8 cellular contexts compared by ENCODE assay signal in genomic region chr19:47095707-47096704, GRCh38. TPM values are rescaled to one million over a fixed set of nuclear protein-coding genes. Genes with fewer than 3 reads are reported as not detected.
A peak's percentile ranks its signal among the peaks of the same experiment; 100 is the strongest.
DNase-seq lines count a peak whose midpoint lies in the region; ATAC-seq and TF ChIP-seq lines count a peak whose summit lies in the region.

No MANE protein-coding gene starts in this region.

- H3K4me3 Mint-ChIP-seq in activated T-helper 2 cell treated with anti-CD3 and anti-CD28 coated beads, Interferon-gamma antibody, Interleukin-2, Interleukin-4, amounts not matched to agents 10 μg/mL and 5 μg/mL and 100 μg/mL, durations not matched to agents 14 hours and 24 hours and 36 hours (ENCODE audit: low read depth) = peak overlapping the region; percentile 95
- peak overlapping the region; percentile 73 to 95 for H3K4me3 Mint-ChIP-seq in stimulated activated naive CD8-positive, alpha-beta T cell treated with anti-CD3 and anti-CD28 coated beads, Interleukin-15, amount 100 ng/mL, for 72 hours

- peaks cover 0 to 63% of the 10 kb centered on the region in 2 donors for H3K4me1 ChIP-seq in right atrium auricular region

- peak overlapping the region; percentile 100 for H3K27ac Mint-ChIP-seq in activated T-helper 2 cell treated with anti-CD3 and anti-CD28 coated beads, Interferon-gamma antibody, Interleukin-2, Interleukin-4, amounts not matched to agents 10 μg/mL and 5 μg/mL and 100 μg/mL, durations not matched to agents 14 hours and 24 hours and 36 hours
- peak overlapping the region; percentile 98 to 99 for H3K27ac Mint-ChIP-seq in stimulated activated naive CD8-positive, alpha-beta T cell treated with anti-CD3 and anti-CD28 coated beads, Interleukin-15, amount 100 ng/mL, for 72 hours

- no peak for ATAC-seq in stimulated activated naive CD8-positive, alpha-beta T cell treated with anti-CD3 and anti-CD28 coated beads, Interleukin-15, amount 100 ng/mL, for 72 hours
- no peak for ATAC-seq in activated CD4-positive, CD25-positive, alpha-beta regulatory T cell treated with anti-CD3 and anti-CD28 coated beads, Interleukin-2, amount 50 U/mL, for 24 hours

- no peaks in the 10 kb centered on the region for H3K9me3 ChIP-seq in right atrium auricular region

- no peak for TF ChIP-seq CTCF in right atrium auricular region (IDR thresholded peaks at IDR 0.05)

- peaks cover 59% of the 10 kb centered on the region for H3K36me3 Mint-ChIP-seq in activated T-helper 2 cell treated with anti-CD3 and anti-CD28 coated beads, Interferon-gamma antibody, Interleukin-2, Interleukin-4, amounts not matched to agents 10 μg/mL and 5 μg/mL and 100 μg/mL, durations not matched to agents 14 hours and 24 hours and 36 hours (ENCODE audit: low read depth)

- intact Hi-C loops in activated T-helper 2 cell treated with anti-CD3 and anti-CD28 coated beads, Interferon-gamma antibody, Interleukin-2, Interleukin-4, amounts not matched to agents 10 μg/mL and 5 μg/mL and 100 μg/mL, durations not matched to agents 14 hours and 24 hours and 36 hours (cut with micrococcal nuclease) = loop anchor here (1.0 to 5.0 kb wide), 3 partner anchors 13 to 146 kb away; no protein-coding TSS in a partner anchor

- no peaks in the 10 kb centered on the region for H3K9me3 Mint-ChIP-seq in activated T-helper 2 cell treated with anti-CD3 and anti-CD28 coated beads, Interferon-gamma antibody, Interleukin-2, Interleukin-4, amounts not matched to agents 10 μg/mL and 5 μg/mL and 100 μg/mL, durations not matched to agents 14 hours and 24 hours and 36 hours
- H3K9me3 Mint-ChIP-seq in stimulated activated naive CD8-positive, alpha-beta T cell treated with anti-CD3 and anti-CD28 coated beads, Interleukin-15, amount 100 ng/mL, for 72 hours = no peaks in the 10 kb centered on the region

- no peak; the same call in 1 of the 2 replicates for TF ChIP-seq RAD21 in Ishikawa (IDR thresholded peaks at IDR 0.05; ENCODE audit: low read depth)

- DNase-seq in activated T-helper 2 cell treated with anti-CD3 and anti-CD28 coated beads, Interferon-gamma antibody, Interleukin-2, Interleukin-4, amounts not matched to agents 10 μg/mL and 5 μg/mL and 100 μg/mL, durations not matched to agents 14 hours and 24 hours and 36 hours (ENCODE audit: low spot score) = no peak
- peak; percentile 66 for DNase-seq in right atrium auricular region (ENCODE audit: low spot score)
- no peak for DNase-seq in stimulated activated naive CD8-positive, alpha-beta T cell treated with anti-CD3 and anti-CD28 coated beads, Interleukin-15, amount 100 ng/mL, for 72 hours
- DNase-seq in AG08395 (ENCODE audit: low spot score) = no peak
- DNase-seq in effector CD8-positive, alpha-beta T cell (lab: John Stamatoyannopoulos, UW) = no peak
- no peak for DNase-seq in NCI-H748 (lab: John Stamatoyannopoulos, UW; ENCODE audit: unreplicated experiment)

- H3K4me1 Mint-ChIP-seq in activated T-helper 2 cell treated with anti-CD3 and anti-CD28 coated beads, Interferon-gamma antibody, Interleukin-2, Interleukin-4, amounts not matched to agents 10 μg/mL and 5 μg/mL and 100 μg/mL, durations not matched to agents 14 hours and 24 hours and 36 hours (ENCODE audit: low read depth) = peaks cover 61% of the 10 kb centered on the region
- H3K4me1 Mint-ChIP-seq in stimulated activated naive CD8-positive, alpha-beta T cell treated with anti-CD3 and anti-CD28 coated beads, Interleukin-15, amount 100 ng/mL, for 72 hours = peaks cover 79% of the 10 kb centered on the region

- peaks cover 31% of the 10 kb centered on the region for H3K36me3 ChIP-seq in right atrium auricular region

- no peak overlapping the region for H3K4me3 ChIP-seq in right atrium auricular region

- H3K27ac ChIP-seq in right atrium auricular region = peak overlapping the region; percentile 82

- no peaks in the 10 kb centered on the region for H3K27me3 Mint-ChIP-seq in activated T-helper 2 cell treated with anti-CD3 and anti-CD28 coated beads, Interferon-gamma antibody, Interleukin-2, Interleukin-4, amounts not matched to agents 10 μg/mL and 5 μg/mL and 100 μg/mL, durations not matched to agents 14 hours and 24 hours and 36 hours (ENCODE audit: low read depth)
- no peaks in the 10 kb centered on the region for H3K27me3 Mint-ChIP-seq in stimulated activated naive CD8-positive, alpha-beta T cell treated with anti-CD3 and anti-CD28 coated beads, Interleukin-15, amount 100 ng/mL, for 72 hours

- peak; percentile 85 for TF ChIP-seq EP300 in Ishikawa (IDR thresholded peaks at IDR 0.05; ENCODE audit: borderline replicate concordance)

- H3K27me3 ChIP-seq in right atrium auricular region = no peaks in the 10 kb centered on the region

TF ChIP-seq in Ishikawa, 13 proteins besides CTCF, POLR2A, EP300 and RAD21:
- TF ChIP-seq TCF12 (IDR thresholded peaks at IDR 0.05; ENCODE audit: low read depth) (peak; percentile 88), REST (IDR thresholded peaks at IDR 0.05; ENCODE audit: low read depth) (no peak), YY1 (IDR thresholded peaks at IDR 0.05; ENCODE audit: low read depth) (no peak), TAF1 (IDR thresholded peaks at IDR 0.05; ENCODE audit: low read depth) (0 out of 2 replicates have a peak, but pooled peaks have one; percentile 19), NFIC (IDR thresholded peaks at IDR 0.05) (peak; percentile 96), FOXM1 (IDR thresholded peaks at IDR 0.05; ENCODE audit: borderline replicate concordance, low read depth) (peak; percentile 57; the same call in 1 of the 2 replicates), TEAD4 (IDR thresholded peaks at IDR 0.05) (peak; percentile 45; the same call in 1 of the 2 replicates), CEBPB (IDR thresholded peaks at IDR 0.05) (peak; percentile 26; the same call in 1 of the 2 replicates), EGR1 (IDR thresholded peaks at IDR 0.05) (peak; percentile 64), ZBTB7A (IDR thresholded peaks at IDR 0.05; ENCODE audit: low read depth) (no peak; the same call in 1 of the 2 replicates), CREB1 (IDR thresholded peaks at IDR 0.05; ENCODE audit: low read depth) (no peak), MAX (IDR thresholded peaks at IDR 0.05) (peak; percentile 84), USF1 (IDR thresholded peaks at IDR 0.05) (peak; percentile 91)

RNA-seq across cellular contexts. Expression of gene ZC3H4, which starts 17.6 kb away (rescaled TPM):
- 97.1 and 104 TPM in 2 replicates for total RNA-seq in activated T-helper 2 cell treated with anti-CD3 and anti-CD28 coated beads, Interferon-gamma antibody, Interleukin-2, Interleukin-4, amounts not matched to agents 10 μg/mL and 5 μg/mL and 100 μg/mL, durations not matched to agents 14 hours and 24 hours and 36 hours
- 10 to 100 TPM; 15.4 to 18.0 TPM for total RNA-seq in right atrium auricular region

RNA-seq across cellular contexts. Expression of gene SAE1, which starts 34.6 kb away (rescaled TPM):
- 151 and 154 TPM in 2 replicates for total RNA-seq in activated T-helper 2 cell treated with anti-CD3 and anti-CD28 coated beads, Interferon-gamma antibody, Interleukin-2, Interleukin-4, amounts not matched to agents 10 μg/mL and 5 μg/mL and 100 μg/mL, durations not matched to agents 14 hours and 24 hours and 36 hours
- total RNA-seq in right atrium auricular region = 10 to 100 TPM; 43.7 to 48.7 TPM

RNA-seq across cellular contexts. Expression of gene TMEM160, which starts 47.6 kb away (rescaled TPM):
- total RNA-seq in activated T-helper 2 cell treated with anti-CD3 and anti-CD28 coated beads, Interferon-gamma antibody, Interleukin-2, Interleukin-4, amounts not matched to agents 10 μg/mL and 5 μg/mL and 100 μg/mL, durations not matched to agents 14 hours and 24 hours and 36 hours = 48.0 and 49.1 TPM in 2 replicates
- total RNA-seq in right atrium auricular region = 10 to 100 TPM; 47.8 to 51.0 TPM
